ENCODE assay signal across 1 cellular context in genomic region chr2:241764272-241765241, GRCh38.
TF ChIP-seq lines count a peak whose summit lies in the region.

No MANE protein-coding gene starts in this region.

TF ChIP-seq in GM23338, 12 proteins besides CTCF, POLR2A, EP300 and RAD21:
- TF ChIP-seq, protein P1, sequence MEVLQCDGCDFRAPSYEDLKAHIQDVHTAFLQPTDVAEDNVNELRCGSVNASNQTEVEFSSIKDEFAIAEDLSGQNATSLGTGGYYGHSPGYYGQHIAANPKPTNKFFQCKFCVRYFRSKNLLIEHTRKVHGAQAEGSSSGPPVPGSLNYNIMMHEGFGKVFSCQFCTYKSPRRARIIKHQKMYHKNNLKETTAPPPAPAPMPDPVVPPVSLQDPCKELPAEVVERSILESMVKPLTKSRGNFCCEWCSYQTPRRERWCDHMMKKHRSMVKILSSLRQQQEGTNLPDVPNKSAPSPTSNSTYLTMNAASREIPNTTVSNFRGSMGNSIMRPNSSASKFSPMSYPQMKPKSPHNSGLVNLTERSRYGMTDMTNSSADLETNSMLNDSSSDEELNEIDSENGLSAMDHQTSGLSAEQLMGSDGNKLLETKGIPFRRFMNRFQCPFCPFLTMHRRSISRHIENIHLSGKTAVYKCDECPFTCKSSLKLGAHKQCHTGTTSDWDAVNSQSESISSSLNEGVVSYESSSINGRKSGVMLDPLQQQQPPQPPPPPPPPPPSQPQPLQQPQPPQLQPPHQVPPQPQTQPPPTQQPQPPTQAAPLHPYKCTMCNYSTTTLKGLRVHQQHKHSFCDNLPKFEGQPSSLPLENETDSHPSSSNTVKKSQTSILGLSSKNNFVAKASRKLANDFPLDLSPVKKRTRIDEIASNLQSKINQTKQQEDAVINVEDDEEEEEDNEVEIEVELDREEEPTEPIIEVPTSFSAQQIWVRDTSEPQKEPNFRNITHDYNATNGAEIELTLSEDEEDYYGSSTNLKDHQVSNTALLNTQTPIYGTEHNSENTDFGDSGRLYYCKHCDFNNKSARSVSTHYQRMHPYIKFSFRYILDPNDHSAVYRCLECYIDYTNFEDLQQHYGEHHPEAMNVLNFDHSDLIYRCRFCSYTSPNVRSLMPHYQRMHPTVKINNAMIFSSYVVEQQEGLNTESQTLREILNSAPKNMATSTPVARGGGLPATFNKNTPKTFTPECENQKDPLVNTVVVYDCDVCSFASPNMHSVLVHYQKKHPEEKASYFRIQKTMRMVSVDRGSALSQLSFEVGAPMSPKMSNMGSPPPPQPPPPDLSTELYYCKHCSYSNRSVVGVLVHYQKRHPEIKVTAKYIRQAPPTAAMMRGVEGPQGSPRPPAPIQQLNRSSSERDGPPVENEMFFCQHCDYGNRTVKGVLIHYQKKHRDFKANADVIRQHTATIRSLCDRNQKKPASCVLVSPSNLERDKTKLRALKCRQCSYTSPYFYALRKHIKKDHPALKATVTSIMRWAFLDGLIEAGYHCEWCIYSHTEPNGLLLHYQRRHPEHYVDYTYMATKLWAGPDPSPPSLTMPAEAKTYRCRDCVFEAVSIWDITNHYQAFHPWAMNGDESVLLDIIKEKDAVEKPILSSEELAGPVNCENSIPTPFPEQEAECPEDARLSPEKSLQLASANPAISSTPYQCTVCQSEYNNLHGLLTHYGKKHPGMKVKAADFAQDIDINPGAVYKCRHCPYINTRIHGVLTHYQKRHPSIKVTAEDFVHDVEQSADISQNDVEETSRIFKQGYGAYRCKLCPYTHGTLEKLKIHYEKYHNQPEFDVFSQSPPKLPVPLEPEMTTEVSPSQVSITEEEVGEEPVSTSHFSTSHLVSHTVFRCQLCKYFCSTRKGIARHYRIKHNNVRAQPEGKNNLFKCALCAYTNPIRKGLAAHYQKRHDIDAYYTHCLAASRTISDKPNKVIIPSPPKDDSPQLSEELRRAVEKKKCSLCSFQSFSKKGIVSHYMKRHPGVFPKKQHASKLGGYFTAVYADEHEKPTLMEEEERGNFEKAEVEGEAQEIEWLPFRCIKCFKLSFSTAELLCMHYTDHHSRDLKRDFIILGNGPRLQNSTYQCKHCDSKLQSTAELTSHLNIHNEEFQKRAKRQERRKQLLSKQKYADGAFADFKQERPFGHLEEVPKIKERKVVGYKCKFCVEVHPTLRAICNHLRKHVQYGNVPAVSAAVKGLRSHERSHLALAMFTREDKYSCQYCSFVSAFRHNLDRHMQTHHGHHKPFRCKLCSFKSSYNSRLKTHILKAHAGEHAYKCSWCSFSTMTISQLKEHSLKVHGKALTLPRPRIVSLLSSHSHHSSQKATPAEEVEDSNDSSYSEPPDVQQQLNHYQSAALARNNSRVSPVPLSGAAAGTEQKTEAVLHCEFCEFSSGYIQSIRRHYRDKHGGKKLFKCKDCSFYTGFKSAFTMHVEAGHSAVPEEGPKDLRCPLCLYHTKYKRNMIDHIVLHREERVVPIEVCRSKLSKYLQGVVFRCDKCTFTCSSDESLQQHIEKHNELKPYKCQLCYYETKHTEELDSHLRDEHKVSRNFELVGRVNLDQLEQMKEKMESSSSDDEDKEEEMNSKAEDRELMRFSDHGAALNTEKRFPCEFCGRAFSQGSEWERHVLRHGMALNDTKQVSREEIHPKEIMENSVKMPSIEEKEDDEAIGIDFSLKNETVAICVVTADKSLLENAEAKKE (CRISPR knock-in tag; IDR thresholded peaks at IDR 0.05), result no peak
- TF ChIP-seq JUNB (IDR thresholded peaks at IDR 0.05; ENCODE audit: unreplicated experiment) (no peak), ZNF114 (CRISPR knock-in tag; IDR thresholded peaks at IDR 0.05) (no peak), CREB1 (CRISPR knock-in tag; IDR thresholded peaks at IDR 0.05; ENCODE audit: low read depth) (no peak), ZNF331 (CRISPR knock-in tag; IDR thresholded peaks at IDR 0.05; ENCODE audit: low read depth) (no peak), EZH2 (IDR thresholded peaks at IDR 0.05; ENCODE audit: low read depth, unreplicated experiment) (no peak), STAT1 (IDR thresholded peaks at IDR 0.05; ENCODE audit: unreplicated experiment) (no peak), NANOG (IDR thresholded peaks at IDR 0.05; ENCODE audit: borderline replicate concordance) (no peak), POLR2AphosphoS5 (IDR thresholded peaks at IDR 0.05; ENCODE audit: low read depth) (no peak), EZH2phosphoT487 (IDR thresholded peaks at IDR 0.05; ENCODE audit: unreplicated experiment) (no peak)
- TF ChIP-seq, protein P2, sequence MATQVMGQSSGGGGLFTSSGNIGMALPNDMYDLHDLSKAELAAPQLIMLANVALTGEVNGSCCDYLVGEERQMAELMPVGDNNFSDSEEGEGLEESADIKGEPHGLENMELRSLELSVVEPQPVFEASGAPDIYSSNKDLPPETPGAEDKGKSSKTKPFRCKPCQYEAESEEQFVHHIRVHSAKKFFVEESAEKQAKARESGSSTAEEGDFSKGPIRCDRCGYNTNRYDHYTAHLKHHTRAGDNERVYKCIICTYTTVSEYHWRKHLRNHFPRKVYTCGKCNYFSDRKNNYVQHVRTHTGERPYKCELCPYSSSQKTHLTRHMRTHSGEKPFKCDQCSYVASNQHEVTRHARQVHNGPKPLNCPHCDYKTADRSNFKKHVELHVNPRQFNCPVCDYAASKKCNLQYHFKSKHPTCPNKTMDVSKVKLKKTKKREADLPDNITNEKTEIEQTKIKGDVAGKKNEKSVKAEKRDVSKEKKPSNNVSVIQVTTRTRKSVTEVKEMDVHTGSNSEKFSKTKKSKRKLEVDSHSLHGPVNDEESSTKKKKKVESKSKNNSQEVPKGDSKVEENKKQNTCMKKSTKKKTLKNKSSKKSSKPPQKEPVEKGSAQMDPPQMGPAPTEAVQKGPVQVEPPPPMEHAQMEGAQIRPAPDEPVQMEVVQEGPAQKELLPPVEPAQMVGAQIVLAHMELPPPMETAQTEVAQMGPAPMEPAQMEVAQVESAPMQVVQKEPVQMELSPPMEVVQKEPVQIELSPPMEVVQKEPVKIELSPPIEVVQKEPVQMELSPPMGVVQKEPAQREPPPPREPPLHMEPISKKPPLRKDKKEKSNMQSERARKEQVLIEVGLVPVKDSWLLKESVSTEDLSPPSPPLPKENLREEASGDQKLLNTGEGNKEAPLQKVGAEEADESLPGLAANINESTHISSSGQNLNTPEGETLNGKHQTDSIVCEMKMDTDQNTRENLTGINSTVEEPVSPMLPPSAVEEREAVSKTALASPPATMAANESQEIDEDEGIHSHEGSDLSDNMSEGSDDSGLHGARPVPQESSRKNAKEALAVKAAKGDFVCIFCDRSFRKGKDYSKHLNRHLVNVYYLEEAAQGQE (IDR thresholded peaks at IDR 0.05; ENCODE audit: unreplicated experiment), result no peak
- TF ChIP-seq, protein P3, sequence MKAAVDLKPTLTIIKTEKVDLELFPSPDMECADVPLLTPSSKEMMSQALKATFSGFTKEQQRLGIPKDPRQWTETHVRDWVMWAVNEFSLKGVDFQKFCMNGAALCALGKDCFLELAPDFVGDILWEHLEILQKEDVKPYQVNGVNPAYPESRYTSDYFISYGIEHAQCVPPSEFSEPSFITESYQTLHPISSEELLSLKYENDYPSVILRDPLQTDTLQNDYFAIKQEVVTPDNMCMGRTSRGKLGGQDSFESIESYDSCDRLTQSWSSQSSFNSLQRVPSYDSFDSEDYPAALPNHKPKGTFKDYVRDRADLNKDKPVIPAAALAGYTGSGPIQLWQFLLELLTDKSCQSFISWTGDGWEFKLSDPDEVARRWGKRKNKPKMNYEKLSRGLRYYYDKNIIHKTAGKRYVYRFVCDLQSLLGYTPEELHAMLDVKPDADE (IDR thresholded peaks at IDR 0.05), result no peak
